8 cellular contexts compared by ENCODE assay signal in genomic region chr14:71320734-71321555, GRCh38. TPM values are rescaled to one million over a fixed set of nuclear protein-coding genes. Genes with fewer than 3 reads are reported as not detected.
DNase-seq lines count a peak whose midpoint lies in the region; ATAC-seq and TF ChIP-seq lines count a peak whose summit lies in the region.

No MANE protein-coding gene starts in this region.

- ATAC-seq in HCT116 (peak; percentile 40), GM21786 (IDR thresholded peaks at IDR 0.05; ENCODE audit: unreplicated experiment) (no peak)
- peak; percentile 45 for ATAC-seq in activated CD8-positive, alpha-beta T cell treated with anti-CD3 and anti-CD28 coated beads, Interleukin-2, amount 10 ng/mL, durations not matched to agents 7 days and 5 days

- H3K27ac Mint-ChIP-seq in activated CD8-positive, alpha-beta T cell treated with anti-CD3 and anti-CD28 coated beads, Interleukin-2, amount 10 ng/mL, durations not matched to agents 7 days and 5 days: peak overlapping the region; percentile 86

- no peak for TF ChIP-seq POLR2A in HCT116 (IDR thresholded peaks at IDR 0.05; ENCODE audit: borderline replicate concordance, extremely low read depth, insufficient read depth, insufficient read length)

- H3K27me3 Mint-ChIP-seq in activated CD8-positive, alpha-beta T cell treated with anti-CD3 and anti-CD28 coated beads, Interleukin-2, amount 10 ng/mL, durations not matched to agents 7 days and 5 days (ENCODE audit: low read depth): no peaks in the 10 kb centered on the region

- DNase-seq in GM12865 (ENCODE audit: low read depth) (peak; percentile 80), HCT116 (ENCODE audit: low read depth, low spot score) (no peak), NCI-H2107 treated with DMSO at 0.1 percent for 48 hours (lab: John Stamatoyannopoulos, UW; ENCODE audit: unreplicated experiment) (peak; percentile 28), medulla oblongata (ENCODE audit: extremely low spot score) (peak; percentile 46)
- peak; percentile 67 for DNase-seq in activated CD8-positive, alpha-beta T cell treated with anti-CD3 and anti-CD28 coated beads, Interleukin-2, amount 10 ng/mL, durations not matched to agents 7 days and 5 days
- peak; percentile 46 for DNase-seq in effector CD8-positive, alpha-beta T cell (lab: John Stamatoyannopoulos, UW)
- DNase-seq in stimulated activated CD8-positive, alpha-beta memory T cell treated with anti-CD3 and anti-CD28 coated beads, Interleukin-12 subunit alpha, Interleukin-12 subunit beta, amount 100 ng/mL, for 1 hour (ENCODE audit: low read depth): peak; percentile 33

- POLR2A ChIA-PET in HCT116 (lab: Charles Lee): interaction anchor here (0.8 kb wide), 2 partner anchors 19 to 780 kb away, joined by 3 to 7 read pairs; no protein-coding TSS in a partner anchor
- POLR2A ChIA-PET in activated CD8-positive, alpha-beta T cell treated with anti-CD3 and anti-CD28 coated beads, Interleukin-2, amount 10 ng/mL, durations not matched to agents 7 days and 5 days (lab: Charles Lee): interaction anchor here (0.6 to 3.3 kb wide), 29 partner anchors 32 to 1118 kb away, joined by 3 to 49 read pairs (median 4); no protein-coding TSS in a partner anchor

- peak overlapping the region; percentile 16 for H2AFZ ChIP-seq in HCT116 (ENCODE audit: low read depth, low read length, poor library complexity, severe bottlenecking)

- peaks cover 14% of the 10 kb centered on the region; the same call in 1 of the 2 replicates for H4K20me1 ChIP-seq in HCT116 (ENCODE audit: insufficient read depth)

- H3K4me3 ChIP-seq in GM12865 (ENCODE audit: low read depth, low read length) (peak overlapping the region; percentile 87), HCT116 (replicated peaks in 1 of 2; ENCODE audit: low read depth in 1 of 2, low read length in 2 of 2) (peak overlapping the region; percentile 81 to 92)

- no peaks in the 10 kb centered on the region for H3K9me3 ChIP-seq in HCT116 (ENCODE audit: control insufficient read depth in 1 of 2, insufficient read depth in 1 of 2, low read depth in 1 of 2, low read length in 2 of 2)

- peaks cover 18 to 25% of the 10 kb centered on the region in 2 experiments for H3K4me1 ChIP-seq in HCT116 (ENCODE audit: control insufficient read depth in 1 of 2, insufficient read depth in 2 of 2, low read length in 2 of 2)

- no peaks in the 10 kb centered on the region for H3K9me2 ChIP-seq in HCT116 (ENCODE audit: insufficient read depth)

- H3K36me3 Mint-ChIP-seq in activated CD8-positive, alpha-beta T cell treated with anti-CD3 and anti-CD28 coated beads, Interleukin-2, amount 10 ng/mL, durations not matched to agents 7 days and 5 days (ENCODE audit: low read depth): peaks cover 15% of the 10 kb centered on the region

- H3K27ac ChIP-seq in HCT116 (ENCODE audit: low read depth, low read length): peak overlapping the region; percentile 93

- no peaks in the 10 kb centered on the region for H3K27me3 ChIP-seq in HCT116 (ENCODE audit: insufficient read depth, low read length)

- H3K4me3 Mint-ChIP-seq in activated CD8-positive, alpha-beta T cell treated with anti-CD3 and anti-CD28 coated beads, Interleukin-2, amount 10 ng/mL, durations not matched to agents 7 days and 5 days: peak overlapping the region; percentile 89

- peak overlapping the region; percentile 97 for H3K4me2 ChIP-seq in HCT116 (ENCODE audit: low read length)

- no peaks in the 10 kb centered on the region for H3K9me3 Mint-ChIP-seq in activated CD8-positive, alpha-beta T cell treated with anti-CD3 and anti-CD28 coated beads, Interleukin-2, amount 10 ng/mL, durations not matched to agents 7 days and 5 days (ENCODE audit: insufficient read depth)

- BruUV-seq in HCT116 (replicated peaks; lab: Mats Ljungman, UMichigan): no TSS peak

- peaks cover 48% of the 10 kb centered on the region for H3K79me2 ChIP-seq in HCT116 (ENCODE audit: insufficient read depth, low read length)

- intact Hi-C loops in HCT116 (cut with micrococcal nuclease): loop anchor here (5.0 kb wide), 1 partner anchor 431 kb away; no protein-coding TSS in a partner anchor

- TF ChIP-seq CTCF in GM12865 (IDR thresholded peaks at IDR 0.05; ENCODE audit: insufficient read depth, low read depth, low read length, missing control alignments): no peak
- TF ChIP-seq CTCF in HCT116 (IDR thresholded peaks at IDR 0.05 in 2 of 3, conservative IDR thresholded peaks at IDR 0.05 in 1 of 3; ENCODE audit: borderline replicate concordance in 1 of 3, insufficient read depth in 1 of 3, low read depth in 2 of 3, low read length in 2 of 3): no peak

- H3K9ac ChIP-seq in HCT116 (ENCODE audit: low read length): peak overlapping the region; percentile 85

- CTCF ChIA-PET in HCT116 (lab: Charles Lee): interaction anchor here (1.1 to 1.6 kb wide), 2 partner anchors 430 to 432 kb away, joined by 3 to 4 read pairs; no protein-coding TSS in a partner anchor
- CTCF ChIA-PET in activated CD8-positive, alpha-beta T cell treated with anti-CD3 and anti-CD28 coated beads, Interleukin-2, amount 10 ng/mL, durations not matched to agents 7 days and 5 days (lab: Charles Lee): interaction anchor here (0.7 to 8.2 kb wide), 24 partner anchors 9 to 432 kb away, joined by 3 to 150 read pairs (median 4); no protein-coding TSS in a partner anchor

- H3K4me1 Mint-ChIP-seq in activated CD8-positive, alpha-beta T cell treated with anti-CD3 and anti-CD28 coated beads, Interleukin-2, amount 10 ng/mL, durations not matched to agents 7 days and 5 days (ENCODE audit: low read depth): peaks cover 51% of the 10 kb centered on the region

- H3K36me3 ChIP-seq in HCT116 (ENCODE audit: control insufficient read depth in 1 of 2, insufficient read depth in 2 of 2, low read length in 2 of 2): no peaks in the 10 kb centered on the region

- RAD21 ChIA-PET in HCT116 (lab: Charles Lee; ENCODE audit: low non-redundant PET in 1 of 2, low total read pairs in 2 of 2, uncharacterized antibody in 2 of 2, unreplicated experiment in 2 of 2): interaction anchor here in 1 of 2 experiments (0.8 kb wide), 1 partner anchor 491 kb away, joined by 4 read pairs; no protein-coding TSS in a partner anchor

- TF ChIP-seq RAD21 in HCT116 (IDR thresholded peaks at IDR 0.05; ENCODE audit: low read depth): no peak

TF ChIP-seq in HCT116, 20 proteins besides CTCF, POLR2A, EP300 and RAD21:
- TF ChIP-seq EZH2 (IDR thresholded peaks at IDR 0.05) (no peak), FOSL1 (IDR thresholded peaks at IDR 0.05; ENCODE audit: low read depth) (no peak), TCF7L2 (IDR thresholded peaks at IDR 0.05; ENCODE audit: borderline replicate concordance, extremely low read depth, insufficient read depth, insufficient read length) (no peak), ZFX (IDR thresholded peaks at IDR 0.05) (peak; percentile 69), CEBPB (IDR thresholded peaks at IDR 0.05; ENCODE audit: low read depth) (no peak), POLR2AphosphoS5 (IDR thresholded peaks at IDR 0.05; ENCODE audit: low read depth, low read length) (peak; percentile 19; the same call in 1 of the 2 replicates), SP1 (IDR thresholded peaks at IDR 0.05; ENCODE audit: low read depth) (no peak)
- TF ChIP-seq, protein P1, sequence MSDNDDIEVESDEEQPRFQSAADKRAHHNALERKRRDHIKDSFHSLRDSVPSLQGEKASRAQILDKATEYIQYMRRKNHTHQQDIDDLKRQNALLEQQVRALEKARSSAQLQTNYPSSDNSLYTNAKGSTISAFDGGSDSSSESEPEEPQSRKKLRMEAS (IDR thresholded peaks at IDR 0.05): no peak

RNA-seq across cellular contexts. Expression of gene SIPA1L1, which starts 0.7 kb away (rescaled TPM):
- 37.6 TPM for total RNA-seq in HCT116 (2021; ENCODE audit: unreplicated experiment)
- polyA plus RNA-seq in HCT116 (2012): 22.0 and 26.0 TPM in 2 replicates
- total RNA-seq in activated CD8-positive, alpha-beta T cell treated with anti-CD3 and anti-CD28 coated beads, Interleukin-2, amount 10 ng/mL, durations not matched to agents 7 days and 5 days: 10 to 100 TPM; 49.6 to 52.6 TPM
